ENCODE assay signal across 8 cellular contexts in genomic region chr2:73386894-73387636, GRCh38. TPM values are rescaled to one million over a fixed set of nuclear protein-coding genes. Genes with fewer than 3 reads are reported as not detected.
A peak's percentile ranks its signal among the peaks of the same experiment; 100 is the strongest.
DNase-seq lines count a peak whose midpoint lies in the region; TF ChIP-seq lines count a peak whose summit lies in the region.

No MANE protein-coding gene starts in this region.

- H3K9me3 ChIP-seq in HEK293 (ENCODE audit: control insufficient read depth, insufficient read depth, low read depth, low read length) (no peaks in the 10 kb centered on the region), muscle layer of colon (ENCODE audit: low read length) (no peaks in the 10 kb centered on the region)

- CTCF ChIA-PET in AG04449 (lab: Yijun Ruan, JAX), result interaction anchor here (0.8 kb wide), 1 partner anchor 303 kb away, joined by 3 read pairs; no protein-coding TSS in a partner anchor
- CTCF ChIA-PET in HEK293 (lab: Yijun Ruan, JAX), result interaction anchor here (0.5 kb wide), 1 partner anchor 245 kb away, joined by 3 read pairs; no protein-coding TSS in a partner anchor

- peaks cover 0 to 7% (median 3%) of the 10 kb centered on the region in 5 experiments for H3K9me3 Mint-ChIP-seq in brain

- peaks cover 29% of the 10 kb centered on the region for H3K27me3 Mint-ChIP-seq in brain

- peaks cover 0 to 11% of the 10 kb centered on the region in 2 experiments; a peak in 1 of 3 replicates for H3K36me3 ChIP-seq in HEK293 (ENCODE audit: control insufficient read depth in 2 of 2, insufficient read depth in 1 of 2, low read length in 2 of 2)
- H3K36me3 ChIP-seq in muscle layer of colon (ENCODE audit: insufficient read depth, low read length), result no peaks in the 10 kb centered on the region

- no peaks in the 10 kb centered on the region; the same call in 1 of the 2 replicates for H3K4me1 ChIP-seq in HEK293 (ENCODE audit: control insufficient read depth, insufficient read depth, low read length)
- peaks cover 12% of the 10 kb centered on the region for H3K4me1 ChIP-seq in muscle layer of colon (ENCODE audit: insufficient read depth, low read length)

- peak overlapping the region; percentile 89; the same call in 1 of the 2 replicates for H3K27ac ChIP-seq in HEK293 (ENCODE audit: extremely low read depth, low read depth, low read length)
- no peak overlapping the region for H3K27ac ChIP-seq in muscle layer of colon (ENCODE audit: low read depth, low read length)

- H3K4me3 ChIP-seq in AG04449 (ENCODE audit: low read depth, low read length) (peak overlapping the region; percentile 92), HEK293 (ENCODE audit: low read depth, low read length) (peak overlapping the region; percentile 96), muscle layer of colon (ENCODE audit: low read depth in 1 of 2, low read length in 2 of 2) (peak overlapping the region; percentile 76 to 81)

- TF ChIP-seq CTCF in AG04449 (IDR thresholded peaks at IDR 0.05; ENCODE audit: insufficient read depth, low read length, missing control alignments) (no peak), HEK293 (tag by site-specific recombination; IDR thresholded peaks at IDR 0.05) (no peak), brain (conservative IDR thresholded peaks at IDR 0.05) (no peak)

- no peak overlapping the region for H3K9ac ChIP-seq in muscle layer of colon (ENCODE audit: low read length)

- H3K36me3 Mint-ChIP-seq in brain, result peaks cover 45% of the 10 kb centered on the region

- H3K27me3 ChIP-seq in muscle layer of colon (ENCODE audit: control insufficient read depth in 1 of 2, insufficient read depth in 2 of 2, low read length in 2 of 2), result no peaks in the 10 kb centered on the region

- peak overlapping the region; percentile 93 to 99 (median 95) for H3K4me3 Mint-ChIP-seq in brain

- POLR2A ChIA-PET in AG04449 (lab: Yijun Ruan, JAX), result no interaction called here
- POLR2A ChIA-PET in HEK293 (lab: Yijun Ruan, JAX), result interaction anchor here (1.7 to 2.7 kb wide), 2 partner anchors 21 to 154 kb away, joined by 4 to 13 read pairs; partner anchors contain the start of genes CCT7 and PRADC1

- no peak for DNase-seq in AG04449 (ENCODE audit: low read depth, low spot score)
- DNase-seq in Kasumi-1 (lab: John Stamatoyannopoulos, UW), result no peak
- no peak for DNase-seq in SW 1271 (lab: John Stamatoyannopoulos, UW)
- no peak for DNase-seq in AG20443 (ENCODE audit: low spot score)
- no peak for DNase-seq in NCI-H1092 (lab: John Stamatoyannopoulos, UW)

- H3K4me1 Mint-ChIP-seq in brain, result peaks cover 37% of the 10 kb centered on the region

- H3K27ac Mint-ChIP-seq in brain, result peak overlapping the region; percentile 88 to 96 (median 94)

TF ChIP-seq in HEK293, 187 proteins besides CTCF, POLR2A, EP300 and RAD21:
- TF ChIP-seq ZNF202 (tag by site-specific recombination; IDR thresholded peaks at IDR 0.05; ENCODE audit: borderline replicate concordance), result no peak
- peak; percentile 99 for TF ChIP-seq ZNF677 (tag by site-specific recombination; IDR thresholded peaks at IDR 0.05)

RNA-seq across cellular contexts. Expression of gene ALMS1, which starts 1.4 kb away (rescaled TPM):
- 8.2 TPM for polyA plus RNA-seq in brain (ENCODE audit: insufficient read depth, low read depth, low replicate concordance)
